9 cellular contexts compared by ENCODE assay signal in the genomic region with DNA sequence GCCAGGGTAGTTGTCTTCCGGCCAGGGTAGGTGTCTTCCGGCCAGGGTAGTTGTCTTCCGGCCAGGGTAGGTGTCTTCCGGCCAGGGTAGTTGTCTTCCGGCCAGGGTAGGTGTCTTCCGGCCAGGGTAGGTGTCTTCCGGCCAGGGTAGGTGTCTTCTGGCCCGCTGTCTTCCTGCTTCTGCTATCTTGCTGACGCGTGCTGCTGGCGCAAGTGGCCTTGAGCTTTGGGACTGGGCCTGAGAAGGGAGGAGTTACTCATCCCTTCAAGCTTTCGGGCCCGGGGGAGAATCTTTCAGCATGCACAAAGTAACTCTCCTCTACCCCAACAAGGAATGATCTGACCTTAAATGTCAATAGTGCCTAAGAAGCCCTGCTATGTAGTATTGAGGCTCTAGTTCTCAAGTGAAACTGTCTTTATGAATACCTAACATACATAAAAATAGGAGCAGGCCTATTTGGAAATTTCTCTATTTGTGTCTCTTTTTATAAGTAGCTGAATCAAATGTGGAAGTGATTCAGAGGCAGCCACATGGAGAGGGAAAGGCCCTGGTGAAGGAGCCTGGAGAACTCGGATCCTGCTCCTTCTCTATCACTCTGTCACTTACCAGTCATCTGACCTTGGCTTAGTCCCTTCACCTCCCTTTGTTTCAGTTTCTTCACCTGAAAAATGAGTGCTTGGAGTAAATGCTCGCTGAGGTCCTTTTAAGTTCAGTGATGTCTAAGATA.
A peak's percentile ranks its signal among the peaks of the same experiment; 100 is the strongest.
DNase-seq lines count a peak whose midpoint lies in the region; ATAC-seq and TF ChIP-seq lines count a peak whose summit lies in the region.
"Had no signal": no experiment of that assay in that cellular context is flagged by ENCODE, and none has a peak within 500 bp of the region (broad histone marks: within the 10 kb centered on the region; RNA-seq: fewer than 3 reads in every experiment).

No MANE protein-coding gene starts in this region.

- H3K9me3 ChIP-seq in colonic mucosa = no peaks in the 10 kb centered on the region

- H4K5ac ChIP-seq in mesendoderm (ENCODE audit: low read length) = no peak overlapping the region

- peak; percentile 47 for ATAC-seq in HG03342 (IDR thresholded peaks at IDR 0.05; ENCODE audit: unreplicated experiment)
- ATAC-seq in left colon = no peak

- no peak overlapping the region for H3K56ac ChIP-seq in mesendoderm (ENCODE audit: low read length)

- no peak overlapping the region for H3K4ac ChIP-seq in mesendoderm (ENCODE audit: low read depth, low read length)

- no peaks in the 10 kb centered on the region for H3K4me1 ChIP-seq in colonic mucosa
- H3K4me1 ChIP-seq in mesendoderm (ENCODE audit: control insufficient read depth, low read depth, low read length) = peaks cover 5% of the 10 kb centered on the region

- no peak overlapping the region for H2BK5ac ChIP-seq in mesendoderm (ENCODE audit: low read length)

- no peak overlapping the region for H2AK5ac ChIP-seq in mesendoderm (ENCODE audit: low read length)

- H3K79me1 ChIP-seq in mesendoderm (ENCODE audit: low read length) = no peaks in the 10 kb centered on the region

- no peak overlapping the region for H3K4me2 ChIP-seq in mesendoderm (ENCODE audit: low read length)

- no peak overlapping the region for H3K23ac ChIP-seq in mesendoderm (ENCODE audit: low read length)

- H3K36me3 ChIP-seq in colonic mucosa (no peaks in the 10 kb centered on the region), mesendoderm (ENCODE audit: control insufficient read depth, insufficient read depth, low read length) (no peaks in the 10 kb centered on the region)

- peak; percentile 34 for DNase-seq in colonic mucosa
- DNase-seq in left colon = peak; percentile 12 to 42
- DNase-seq in HEK293T (ENCODE audit: extremely low spot score) = no peak
- DNase-seq in ACHN = no peak
- no peak for DNase-seq in mesendoderm
- DNase-seq in NCI-H2107 treated with DMSO at 0.1 percent for 48 hours (lab: John Stamatoyannopoulos, UW; ENCODE audit: unreplicated experiment) = no peak
- DNase-seq: activated T-cell treated with anti-CD3 and anti-CD28 coated beads, Interleukin-2, amount 50 U/mL, for 1 hour had no signal

- in situ Hi-C loops in ACHN (cut with HindIII; ENCODE audit: low pct_ligation_motif_present, low pct_unique_long_range_greater_than_20kb, low sequenced_read_pairs) = no loop called here

- H2BK15ac ChIP-seq in mesendoderm (replicated peaks; ENCODE audit: low read depth) = no peak overlapping the region

- POLR2A ChIA-PET in HEK293T (lab: Yijun Ruan, JAX) = no interaction called here

- WGBS in mesendoderm (ENCODE audit: extremely low coverage, insufficient coverage, low lambda C conversion rate) = no CpG with 5 or more reads among the region's 15 CpGs

- H3K27ac ChIP-seq in colonic mucosa (peak overlapping the region; percentile 26), temporal lobe (ENCODE audit: low read depth, low read length) (peak overlapping the region; percentile 94), mesendoderm (ENCODE audit: low read depth, low read length) (no peak overlapping the region)

- no peak overlapping the region for H4K8ac ChIP-seq in mesendoderm (ENCODE audit: low read depth, low read length)

- H3K4me3 ChIP-seq in colonic mucosa (no peak overlapping the region), mesendoderm (ENCODE audit: low read length) (no peak overlapping the region)

- intact Hi-C loops in colonic mucosa (cut with DNase I) (no loop called here), left colon (cut with DNase I, micrococcal nuclease) (no loop called here)

- no peak overlapping the region for H3K9ac ChIP-seq in colonic mucosa (ENCODE audit: low read depth in 2 of 2, low read length in 2 of 2)
- H3K9ac ChIP-seq in mesendoderm (ENCODE audit: low read length) = no peak overlapping the region

- H3K79me2 ChIP-seq in mesendoderm (ENCODE audit: control insufficient read depth, insufficient read depth, low read length) = no peaks in the 10 kb centered on the region

- no peak overlapping the region for H2BK120ac ChIP-seq in mesendoderm (ENCODE audit: low read depth, low read length)

- H3K27me3 ChIP-seq in colonic mucosa (no peaks in the 10 kb centered on the region), mesendoderm (ENCODE audit: insufficient read depth, low read length, poor library complexity) (no peaks in the 10 kb centered on the region)

- CTCF ChIA-PET in HEK293T (lab: Yijun Ruan, JAX) = no interaction called here

- H3K18ac ChIP-seq in mesendoderm (ENCODE audit: low read length) = no peak overlapping the region

- no peak for TF ChIP-seq CTCF in colonic mucosa (IDR thresholded peaks at IDR 0.05)

TF ChIP-seq in HEK293T, 16 proteins besides CTCF, POLR2A, EP300 and RAD21:
- TF ChIP-seq TARDBP (IDR thresholded peaks at IDR 0.05) (no peak), FOXM1 (IDR thresholded peaks at IDR 0.05; ENCODE audit: borderline replicate concordance) (no peak), BHLHE40 (IDR thresholded peaks at IDR 0.05; ENCODE audit: borderline replicate concordance) (no peak), ELF4 (IDR thresholded peaks at IDR 0.05) (no peak), CTBP1 (IDR thresholded peaks at IDR 0.05; ENCODE audit: borderline replicate concordance) (no peak), ARNT (IDR thresholded peaks at IDR 0.05) (no peak), HDGF (IDR thresholded peaks at IDR 0.05; ENCODE audit: borderline replicate concordance) (no peak), SP1 (IDR thresholded peaks at IDR 0.05) (no peak)
- TF ChIP-seq, protein P1, sequence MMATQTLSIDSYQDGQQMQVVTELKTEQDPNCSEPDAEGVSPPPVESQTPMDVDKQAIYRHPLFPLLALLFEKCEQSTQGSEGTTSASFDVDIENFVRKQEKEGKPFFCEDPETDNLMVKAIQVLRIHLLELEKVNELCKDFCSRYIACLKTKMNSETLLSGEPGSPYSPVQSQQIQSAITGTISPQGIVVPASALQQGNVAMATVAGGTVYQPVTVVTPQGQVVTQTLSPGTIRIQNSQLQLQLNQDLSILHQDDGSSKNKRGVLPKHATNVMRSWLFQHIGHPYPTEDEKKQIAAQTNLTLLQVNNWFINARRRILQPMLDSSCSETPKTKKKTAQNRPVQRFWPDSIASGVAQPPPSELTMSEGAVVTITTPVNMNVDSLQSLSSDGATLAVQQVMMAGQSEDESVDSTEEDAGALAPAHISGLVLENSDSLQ (IDR thresholded peaks at IDR 0.05) = no peak

Comparison
In these comparisons a context has a peak if more than half of its experiments do, and no peak if none do; other contexts are left out.
1. DNase-seq: peak in colonic mucosa (single experiment) and left colon (2 of 2); none in HEK293T (single experiment), ACHN (single experiment), mesendoderm (single experiment) and NCI-H2107 treated with DMSO at 0.1 percent for 48 hours (single experiment).